ENCODE assay signal across 16 cellular contexts in the genomic region with DNA sequence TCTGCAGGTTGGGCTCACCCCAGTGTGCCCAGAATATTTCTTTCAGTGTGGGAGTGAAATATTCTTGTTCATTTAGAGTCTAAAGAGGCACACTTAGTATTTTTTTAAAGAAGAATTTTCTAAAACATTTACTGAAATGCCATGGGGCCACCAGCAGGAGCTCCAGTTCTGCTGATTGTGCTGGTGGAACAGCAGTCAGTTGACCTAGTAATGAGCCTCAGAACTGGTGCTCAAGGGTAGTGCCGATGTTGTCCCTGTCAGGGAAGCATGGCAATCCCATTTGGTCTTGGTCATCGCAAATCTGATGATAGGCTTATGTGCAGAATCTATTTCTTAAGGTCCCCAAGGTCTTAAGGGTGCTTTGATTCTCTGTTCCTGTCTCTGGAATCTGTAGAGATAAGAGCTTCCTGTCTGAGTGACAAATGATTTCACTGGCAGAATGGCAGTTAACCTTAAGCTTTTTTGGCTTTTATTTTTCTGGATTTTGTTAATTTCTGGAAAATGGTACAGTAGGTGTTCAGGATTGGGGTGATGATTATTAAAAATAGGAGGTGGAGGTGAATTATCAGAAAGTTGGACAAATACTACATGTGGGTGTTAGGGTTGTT. TPM values are rescaled to one million over a fixed set of nuclear protein-coding genes. Genes with fewer than 3 reads are reported as not detected.
DNase-seq lines count a peak whose midpoint lies in the region; ATAC-seq, FAIRE-seq and TF ChIP-seq lines count a peak whose summit lies in the region.
"Had no signal": no experiment of that assay in that cellular context is flagged by ENCODE, and none has a peak within 500 bp of the region (broad histone marks: within the 10 kb centered on the region; RNA-seq: fewer than 3 reads in every experiment).

No MANE protein-coding gene starts in this region.

- RAD21 ChIA-PET in GM12878 (lab: Charles Lee; ENCODE audit: unreplicated experiment) = interaction anchor here (1.0 to 1.7 kb wide), 2 partner anchors 9 to 22 kb away, joined by 4 read pairs; no protein-coding TSS in a partner anchor

- TF ChIP-seq POLR2A in GM12891 (IDR thresholded peaks at IDR 0.05; ENCODE audit: low read depth, low read length) (no peak), GM12878 (IDR thresholded peaks at IDR 0.05; ENCODE audit: low read depth, low read length) (no peak)

- in situ Hi-C loops in GM12878 (cut with MboI) (no loop called here), mammary epithelial cell (cut with MboI; ENCODE audit: low sequenced_read_pairs in 2 of 2) (no loop called here)

- H3K27me3 Mint-ChIP-seq in T-helper 2 cell treated with Interferon-gamma antibody and Interleukin-4, amounts not matched to agents 5 μg/mL and 100 μg/mL, for 36 hours (ENCODE audit: low read depth) = no peaks in the 10 kb centered on the region
- H3K27me3 Mint-ChIP-seq: dendritic cell treated with granulocyte-macrophage colony-stimulating factor and Interleukin-4, amounts not matched to agents 40 ng/mL and 50 ng/mL, for 4 days had no signal

- H3K27ac ChIP-seq in GM12878 (ENCODE audit: control insufficient read depth, insufficient read depth) (no peak overlapping the region), neutrophil (peak overlapping the region; percentile 46), mammary epithelial cell (ENCODE audit: insufficient read depth, low read depth, low read length) (no peak overlapping the region)
- H3K27ac ChIP-seq: esophagus muscularis mucosa had no signal

- H3K4me2 ChIP-seq in GM12878 (ENCODE audit: control insufficient read depth, insufficient read depth) (no peak overlapping the region), mammary epithelial cell (ENCODE audit: insufficient read depth, low read depth, low read length) (no peak overlapping the region)

- TF ChIP-seq RAD21 in GM12878 (IDR thresholded peaks at IDR 0.05; ENCODE audit: insufficient read depth, low read depth, low read length) = peak; percentile 34; the same call in 1 of the 2 replicates

- H3K79me2 ChIP-seq in GM12878 (ENCODE audit: control insufficient read depth, insufficient read depth, low read length) (peaks cover 48% of the 10 kb centered on the region), mammary epithelial cell (ENCODE audit: insufficient read depth, low read length) (peaks cover 9% of the 10 kb centered on the region)

- CTCF ChIA-PET in GM12878 (lab: Yijun Ruan, JAX) (interaction anchor here (1.1 to 2.9 kb wide), 5 partner anchors 9 to 22 kb away, joined by 3 to 7 read pairs (median 4); no protein-coding TSS in a partner anchor), mammary epithelial cell (lab: Charles Lee; ENCODE audit: low non-redundant PET) (no interaction called here)

- H3K27me3 ChIP-seq in GM12878 (replicated peaks in 1 of 2; ENCODE audit: control insufficient read depth in 2 of 2, insufficient read depth in 2 of 2, low read length in 1 of 2) (no peaks in the 10 kb centered on the region), neutrophil (no peaks in the 10 kb centered on the region), mammary epithelial cell (ENCODE audit: insufficient read depth, low read length) (no peaks in the 10 kb centered on the region)
- H3K27me3 ChIP-seq: esophagus muscularis mucosa had no signal

- H4K20me1 ChIP-seq in GM12878 (ENCODE audit: control insufficient read depth, insufficient read depth) = no peaks in the 10 kb centered on the region
- H4K20me1 ChIP-seq in mammary epithelial cell (ENCODE audit: insufficient read depth, low read length) = no peaks in the 10 kb centered on the region

- POLR2A ChIA-PET in GM12878 (lab: Charles Lee) = interaction anchor here (0.6 to 1.0 kb wide), 2 partner anchors 14 to 247 kb away, joined by 3 to 5 read pairs; no protein-coding TSS in a partner anchor

- no peak for DNase-seq in T-helper 2 cell treated with Interferon-gamma antibody and Interleukin-4, amounts not matched to agents 5 μg/mL and 100 μg/mL, for 36 hours (ENCODE audit: low spot score)
- DNase-seq in T-helper 2 cell (no peak), GM12891 (ENCODE audit: insufficient read length, low spot score) (no peak), GM12878 (ENCODE audit: low read depth, low spot score) (no peak), mammary epithelial cell (no peak), UCSD-AML1 (lab: John Stamatoyannopoulos, UW; ENCODE audit: unreplicated experiment) (no peak)
- DNase-seq: aorta, KG1, mucosa of descending colon, NCI-H1092 treated with DMSO at 0.1 percent for 48 hours had no signal

- H3K4me1 ChIP-seq in GM12878 (ENCODE audit: control insufficient read depth, insufficient read depth, low read length) (no peaks in the 10 kb centered on the region), neutrophil (ENCODE audit: control insufficient read depth in 1 of 2, insufficient read depth in 1 of 2, low read depth in 1 of 2, low read length in 1 of 2) (peaks cover 0 to 3% of the 10 kb centered on the region in 2 experiments), mammary epithelial cell (ENCODE audit: insufficient read depth, low read length) (no peaks in the 10 kb centered on the region)

- peaks cover 43% of the 10 kb centered on the region for H3K4me1 Mint-ChIP-seq in T-helper 2 cell treated with Interferon-gamma antibody and Interleukin-4, amounts not matched to agents 5 μg/mL and 100 μg/mL, for 36 hours (ENCODE audit: low read depth)

- no peaks in the 10 kb centered on the region for H3K9me3 Mint-ChIP-seq in T-helper 2 cell treated with Interferon-gamma antibody and Interleukin-4, amounts not matched to agents 5 μg/mL and 100 μg/mL, for 36 hours
- H3K9me3 Mint-ChIP-seq: dendritic cell treated with granulocyte-macrophage colony-stimulating factor and Interleukin-4, amounts not matched to agents 40 ng/mL and 50 ng/mL, for 4 days had no signal

- ATAC-seq in GM12878 (no peak), GM21786 (IDR thresholded peaks at IDR 0.05; ENCODE audit: unreplicated experiment) (no peak)
- ATAC-seq: mucosa of descending colon had no signal

- TF ChIP-seq CTCF in GM12878 (IDR thresholded peaks at IDR 0.05 in 2 of 3, conservative IDR thresholded peaks at IDR 0.05 in 1 of 3; ENCODE audit: control insufficient read depth in 2 of 3, extremely low read depth in 1 of 3, insufficient read depth in 1 of 3, low read depth in 3 of 3, low read length in 3 of 3) = peak in 1 of 3 experiments; percentile 13; a peak in 1 of 6 replicates
- no peak for TF ChIP-seq CTCF in neutrophil (IDR thresholded peaks at IDR 0.05)
- TF ChIP-seq CTCF in mammary epithelial cell (conservative IDR thresholded peaks at IDR 0.05 in 1 of 2, IDR thresholded peaks at IDR 0.05 in 1 of 2; ENCODE audit: extremely low read depth in 1 of 2, insufficient read depth in 1 of 2, low read depth in 1 of 2, low read length in 2 of 2) = no peak

- no peaks in the 10 kb centered on the region for H3K9me3 ChIP-seq in GM12878 (replicated peaks; ENCODE audit: control insufficient read depth, insufficient read depth, low read length)
- H3K9me3 ChIP-seq in neutrophil = no peaks in the 10 kb centered on the region
- H3K9me3 ChIP-seq in mammary epithelial cell (replicated peaks; ENCODE audit: insufficient read depth, low read length) = no peaks in the 10 kb centered on the region
- H3K9me3 ChIP-seq: esophagus muscularis mucosa, mucosa of descending colon had no signal

- H3K9ac ChIP-seq in GM12878 (ENCODE audit: control insufficient read depth, insufficient read depth, low read length) (no peak overlapping the region), mammary epithelial cell (ENCODE audit: insufficient read depth, low read length) (no peak overlapping the region)

- 100% methylated on average over 2 of the region's 2 CpGs for WGBS in GM12878 (ENCODE audit: insufficient coverage, insufficient replicate concordance, low lambda C conversion rate, missing lambda C conversion rate)
- WGBS in mammary epithelial cell (ENCODE audit: low coverage, missing lambda C conversion rate) = 77% methylated on average over 2 of the region's 2 CpGs

- peaks cover 35% of the 10 kb centered on the region for H3K36me3 Mint-ChIP-seq in T-helper 2 cell treated with Interferon-gamma antibody and Interleukin-4, amounts not matched to agents 5 μg/mL and 100 μg/mL, for 36 hours (ENCODE audit: low read depth)

- intact Hi-C loops in GM12878 (cut with micrococcal nuclease; ENCODE audit: unreplicated experiment) = no loop called here
- intact Hi-C loops in mammary epithelial cell (cut with micrococcal nuclease) = no loop called here

- FAIRE-seq in GM12891 (lab: Jason Lieb, UNC) (peak; percentile 38), GM12878 (lab: Jason Lieb, UNC) (peak; percentile 27)
- FAIRE-seq: A204.1, keratinocyte had no signal

- peak overlapping the region; percentile 67 for H3K27ac Mint-ChIP-seq in T-helper 2 cell treated with Interferon-gamma antibody and Interleukin-4, amounts not matched to agents 5 μg/mL and 100 μg/mL, for 36 hours
- H3K27ac Mint-ChIP-seq: dendritic cell treated with granulocyte-macrophage colony-stimulating factor and Interleukin-4, amounts not matched to agents 40 ng/mL and 50 ng/mL, for 4 days had no signal

- SMC1A ChIA-PET in GM12878 (lab: Charles Lee; ENCODE audit: uncharacterized antibody, unreplicated experiment) = interaction anchor here (1.6 to 5.5 kb wide), 5 partner anchors 9 to 27 kb away, joined by 6 to 45 read pairs (median 8); no protein-coding TSS in a partner anchor

- BruUV-seq in GM12878 (replicated peaks; lab: Mats Ljungman, UMichigan) (no TSS peak), mammary epithelial cell (replicated peaks; lab: Mats Ljungman, UMichigan) (no TSS peak)

- H2AFZ ChIP-seq in GM12878 (ENCODE audit: control insufficient read depth, low read depth, low read length) = no peak overlapping the region
- H2AFZ ChIP-seq in mammary epithelial cell (ENCODE audit: low read depth, low read length) = no peak overlapping the region

- H3K36me3 ChIP-seq in GM12878 (ENCODE audit: control insufficient read depth in 2 of 2, insufficient read depth in 2 of 2, low read length in 1 of 2) (peaks cover 13 to 41% of the 10 kb centered on the region in 2 experiments), neutrophil (peaks cover 9% of the 10 kb centered on the region), mammary epithelial cell (ENCODE audit: insufficient read depth, low read length) (no peaks in the 10 kb centered on the region)

- dilution Hi-C loops in mammary epithelial cell (cut with HindIII; ENCODE audit: low sequenced_read_pairs) = no loop called here

- H3K4me3 ChIP-seq in GM12878 (no peak overlapping the region), neutrophil (ENCODE audit: low read depth in 1 of 2, low read length in 1 of 2) (no peak overlapping the region), mammary epithelial cell (replicated peaks in 1 of 3; ENCODE audit: insufficient read depth in 1 of 3, low read depth in 2 of 3, low read length in 3 of 3) (no peak overlapping the region)
- H3K4me3 ChIP-seq: esophagus muscularis mucosa, mucosa of descending colon had no signal

- TF ChIP-seq EP300 in GM12878 (IDR thresholded peaks at IDR 0.05; ENCODE audit: borderline replicate concordance in 1 of 2, control insufficient read depth in 1 of 2, low read depth in 2 of 2, low read length in 2 of 2) = no peak

- no peak overlapping the region for H3K4me3 Mint-ChIP-seq in T-helper 2 cell treated with Interferon-gamma antibody and Interleukin-4, amounts not matched to agents 5 μg/mL and 100 μg/mL, for 36 hours
- H3K4me3 Mint-ChIP-seq: dendritic cell treated with granulocyte-macrophage colony-stimulating factor and Interleukin-4, amounts not matched to agents 40 ng/mL and 50 ng/mL, for 4 days had no signal

RNA-seq across cellular contexts. Expression of gene JADE1, which starts 31.3 kb away (rescaled TPM):
- polyA plus RNA-seq in GM12891 (2012; ENCODE audit: low read depth, missing spikeins) = 10.7 TPM
- total RNA-seq in GM12878 (2013; cell fraction: nucleolus; rRNA removed) = 38.3 and 39.7 TPM in 2 replicates
- 16.5 TPM in 2 replicates for total RNA-seq in GM12878 (2014; rRNA removed)
- 17.2 and 17.8 TPM in 2 replicates for total RNA-seq in GM12878 (2014; rRNA removed; fragmentation: Illumina TruSeq; extraction: Trizol)
- total RNA-seq in GM12878 (2021) = 22.4 and 27.2 TPM in 2 replicates
- 9.6 TPM for polyA plus RNA-seq in GM12878 (2011; ENCODE audit: low read depth)
- 15.0 and 15.2 TPM in 2 replicates for polyA plus RNA-seq in GM12878 (2011; rRNA removed)
- 11.4 and 12.2 TPM in 2 replicates for polyA plus RNA-seq in GM12878 (2011; cell fraction: cytosol; rRNA removed)
- 20.8 and 25.7 TPM in 2 replicates for polyA plus RNA-seq in GM12878 (2011; cell fraction: nucleus; rRNA removed)
- 12.5 and 13.0 TPM in 2 replicates for polyA plus RNA-seq in GM12878 (2012)
- 14.4 and 17.9 TPM in 2 replicates for polyA plus RNA-seq in GM12878 (2014; fragmentation: Illumina TruSeq; extraction: Trizol)
- 1 to 10 TPM; 5.9 to 6.3 TPM for polyA plus RNA-seq in GM12878 (2014; fragmentation: Nextera tagmentation; extraction: Ambion mirVana)
- 11.8 and 13.6 TPM in 2 replicates for polyA plus RNA-seq in GM12878 (2014; rRNA removed)
- polyA plus RNA-seq in GM12878 (2016; fragmentation: Nextera tagmentation; extraction: Ambion mirVana) = 10 to 100 TPM; 18.6 to 19.4 TPM
- polyA minus RNA-seq in GM12878 (2011; rRNA and poly(A)+ RNA removed) = 25.3 and 25.9 TPM in 2 replicates
- 9.2 and 10.0 TPM in 2 replicates for polyA minus RNA-seq in GM12878 (2011; cell fraction: cytosol; rRNA and poly(A)+ RNA removed)
- polyA minus RNA-seq in GM12878 (2011; cell fraction: nucleus; rRNA and poly(A)+ RNA removed) = 11.4 and 23.8 TPM in 2 replicates
- 1 to 10 TPM; 5.0 to 6.0 TPM for total RNA-seq in mammary epithelial cell
- 3.3 TPM for polyA plus RNA-seq in mammary epithelial cell
- 22.1 TPM for polyA minus RNA-seq in mammary epithelial cell
